Comparison of ENCODE assay signal across 1 cellular context in the genomic region with DNA sequence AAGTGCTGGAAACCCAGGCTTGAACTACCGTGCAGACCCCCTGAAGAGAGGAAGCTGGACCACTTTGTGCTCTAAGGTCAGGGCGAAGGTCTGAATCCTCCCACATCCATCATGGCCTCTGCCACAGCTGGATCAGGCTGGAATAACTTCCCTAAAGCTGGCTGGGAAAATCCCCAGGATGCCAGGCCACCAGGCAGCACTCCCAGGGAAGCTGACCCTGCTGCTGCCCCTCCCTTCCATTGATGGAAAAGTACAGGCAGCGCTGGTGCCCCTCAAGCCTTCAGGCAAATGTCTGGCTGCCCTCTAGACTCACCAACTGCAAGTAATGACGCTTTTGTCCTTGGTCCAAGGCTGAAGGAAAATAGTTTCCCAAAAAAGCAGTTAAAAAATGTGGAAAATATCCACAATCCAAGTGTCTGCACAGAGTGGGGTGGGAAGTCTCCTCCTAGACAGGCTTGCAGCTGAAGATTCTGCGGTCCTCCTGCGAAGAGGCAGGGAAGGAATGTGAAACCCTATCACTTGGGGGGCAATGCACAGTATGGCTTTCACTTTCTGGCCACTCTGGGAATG.
TF ChIP-seq lines count a peak whose summit lies in the region.

No MANE protein-coding gene starts in this region.

TF ChIP-seq in H1, 55 proteins besides CTCF, POLR2A, EP300 and RAD21:
- TF ChIP-seq CTBP2 (IDR thresholded peaks at IDR 0.05; ENCODE audit: borderline replicate concordance, insufficient read depth, insufficient read length, low read length) (no peak), YY1 (IDR thresholded peaks at IDR 0.05; ENCODE audit: low read depth, low read length) (0 out of 2 replicates have a peak, but pooled peaks have one; percentile 46), JUND (IDR thresholded peaks at IDR 0.05; ENCODE audit: low read length) (no peak), CREB1 (IDR thresholded peaks at IDR 0.05) (no peak)
- TF ChIP-seq, protein P1, sequence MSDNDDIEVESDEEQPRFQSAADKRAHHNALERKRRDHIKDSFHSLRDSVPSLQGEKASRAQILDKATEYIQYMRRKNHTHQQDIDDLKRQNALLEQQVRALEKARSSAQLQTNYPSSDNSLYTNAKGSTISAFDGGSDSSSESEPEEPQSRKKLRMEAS (IDR thresholded peaks at IDR 0.05) = no peak
